Comparison of ENCODE assay signal across 1 cellular context in genomic region chr19:42268142-42268703, GRCh38.
A peak's percentile ranks its signal among the peaks of the same experiment; 100 is the strongest.
TF ChIP-seq lines count a peak whose summit lies in the region.

No MANE protein-coding gene starts in this region.

TF ChIP-seq in K562, 482 proteins besides CTCF, POLR2A, EP300 and RAD21 (continued from another document and continues in another):
- TF ChIP-seq GTF3C2 (IDR thresholded peaks at IDR 0.05; ENCODE audit: borderline replicate concordance, extremely low read depth, insufficient read length) (no peak), ZEB2 (IDR thresholded peaks at IDR 0.05) (no peak), DIDO1 (tag; IDR thresholded peaks at IDR 0.05; ENCODE audit: low read depth) (0 out of 2 replicates have a peak, but pooled peaks have one; percentile 32), SUPT5H (IDR thresholded peaks at IDR 0.05) (peak; percentile 70; the same call in 1 of the 2 replicates), BHLHE40 (IDR thresholded peaks at IDR 0.05; ENCODE audit: low read length) (peak; percentile 53), FOS (IDR thresholded peaks at IDR 0.05; ENCODE audit: extremely low read depth, insufficient read length) (no peak), ZNF395 (CRISPR knock-in tag; IDR thresholded peaks at IDR 0.05) (peak; percentile 95), ZC3H11A (IDR thresholded peaks at IDR 0.05; ENCODE audit: low read depth, low read length) (no peak), ZNF274 (IDR thresholded peaks at IDR 0.05; ENCODE audit: borderline replicate concordance, low read depth, low read length) (no peak), BCLAF1 (IDR thresholded peaks at IDR 0.05; ENCODE audit: borderline replicate concordance in 1 of 2, control insufficient read depth in 1 of 2, low read depth in 2 of 2, low read length in 1 of 2) (no peak), SETDB1 (IDR thresholded peaks at IDR 0.05; ENCODE audit: low read length) (no peak), ZNF398 (CRISPR knock-in tag; IDR thresholded peaks at IDR 0.05) (no peak), KLF1 (tag; IDR thresholded peaks at IDR 0.05) (0 out of 2 replicates have a peak, but pooled peaks have one; percentile 2), NFIC (IDR thresholded peaks at IDR 0.05) (no peak), ZNF584 (CRISPR knock-in tag; IDR thresholded peaks at IDR 0.05; ENCODE audit: low read depth) (peak; percentile 77; the same call in 1 of the 2 replicates), ZNF146 (CRISPR knock-in tag; IDR thresholded peaks at IDR 0.05; ENCODE audit: unreplicated experiment) (no peak), ZFP36 (IDR thresholded peaks at IDR 0.05; ENCODE audit: low read depth, low read length, partially characterized antibody) (no peak), ZNF124 (CRISPR knock-in tag; IDR thresholded peaks at IDR 0.05) (no peak), XRCC4 (IDR thresholded peaks at IDR 0.05; ENCODE audit: extremely low read depth, insufficient read depth, insufficient read length) (no peak), MEF2D (tag; conservative IDR thresholded peaks at IDR 0.05; ENCODE audit: low read depth) (no peak), GATA2 (CRISPR knock-in tag; IDR thresholded peaks at IDR 0.05) (no peak), TOE1 (IDR thresholded peaks at IDR 0.05; ENCODE audit: borderline replicate concordance) (peak; percentile 70; the same call in 1 of the 2 replicates), TOE1 (CRISPR knock-in tag; IDR thresholded peaks at IDR 0.05; ENCODE audit: borderline replicate concordance, low read depth) (no peak), POLR2B (IDR thresholded peaks at IDR 0.05; ENCODE audit: low read depth, partially characterized antibody) (no peak), MGA (IDR thresholded peaks at IDR 0.05) (no peak), ELF1 (tag; IDR thresholded peaks at IDR 0.05) (peak; percentile 68; the same call in 1 of the 2 replicates), IRF9 (tag; IDR thresholded peaks at IDR 0.05) (no peak), RBM17 (IDR thresholded peaks at IDR 0.05; ENCODE audit: borderline replicate concordance, low read depth, low read length) (no peak), ZBTB17 (CRISPR knock-in tag; IDR thresholded peaks at IDR 0.05) (peak; percentile 72), TBP (optimal IDR thresholded peaks at IDR 0.05; ENCODE audit: low read depth, low read length) (peak; percentile 70), ZBTB9 (CRISPR knock-in tag; IDR thresholded peaks at IDR 0.05) (no peak)
